In genomic region chr11:76445122-76446084, GRCh38 we compare ENCODE assay signal across 8 cellular contexts. TPM values are rescaled to one million over a fixed set of nuclear protein-coding genes. Genes with fewer than 3 reads are reported as not detected.
A peak's percentile ranks its signal among the peaks of the same experiment; 100 is the strongest.
DNase-seq lines count a peak whose midpoint lies in the region; ATAC-seq and TF ChIP-seq lines count a peak whose summit lies in the region.

No MANE protein-coding gene starts in this region.

- peaks cover 0 to 48% (median 18%) of the 10 kb centered on the region in 6 donors for H3K36me3 ChIP-seq in spleen

- no peaks in the 10 kb centered on the region for H3K27me3 Mint-ChIP-seq in central memory CD8-positive, alpha-beta T cell

- intact Hi-C loops in spleen (cut with DNase I; ENCODE audit: low total_unique reads), result no loop called here

- WGBS in spleen, 5 donors, result 0 to 1% (median 0%) methylated on average over 31 to 56 of the region's 56 CpGs

- H3K4me3 ChIP-seq in spleen, result peak overlapping the region; percentile 86 to 100 (median 98)

- no peaks in the 10 kb centered on the region for H3K27me3 ChIP-seq in spleen (replicated peaks in 1 of 7)

- peaks cover 31% of the 10 kb centered on the region for H3K36me3 Mint-ChIP-seq in central memory CD8-positive, alpha-beta T cell (ENCODE audit: insufficient read depth)

- H3K4me3 Mint-ChIP-seq in central memory CD8-positive, alpha-beta T cell, result peak overlapping the region; percentile 93

- DNase-seq in SIG-M5 treated with dmso at 0.1 percent for 504 hours (lab: John Stamatoyannopoulos, UW; ENCODE audit: unreplicated experiment) (peak; percentile 87), SIG-M5 (lab: John Stamatoyannopoulos, UW) (no peak), NCI-H2227 (lab: John Stamatoyannopoulos, UW; ENCODE audit: unreplicated experiment) (peak; percentile 86), islet precursor cell (peak; percentile 99), spleen (peak; percentile 92)
- peak in 3 of 4 experiments; percentile 17 to 46 (median 39) for DNase-seq in activated CD4-positive, CD25-positive, alpha-beta regulatory T cell (lab: John Stamatoyannopoulos, UW)
- peak; percentile 12 to 39 for DNase-seq in central memory CD8-positive, alpha-beta T cell (ENCODE audit: low spot score in 2 of 2)

- H3K4me1 ChIP-seq in spleen, result peaks cover 13 to 59% (median 27%) of the 10 kb centered on the region in 6 donors

- H3K9me3 Mint-ChIP-seq in central memory CD8-positive, alpha-beta T cell, result no peaks in the 10 kb centered on the region

- H3K4me1 Mint-ChIP-seq in central memory CD8-positive, alpha-beta T cell, result peaks cover 46% of the 10 kb centered on the region

- H3K9me3 ChIP-seq in spleen, result no peaks in the 10 kb centered on the region

- H3K27ac ChIP-seq in spleen, result peak overlapping the region; percentile 83 to 95 (median 93)

- no peak for TF ChIP-seq CTCF in spleen (IDR thresholded peaks at IDR 0.05 in 8 of 11, conservative IDR thresholded peaks at IDR 0.05 in 3 of 11)

- TF ChIP-seq POLR2A in spleen (IDR thresholded peaks at IDR 0.05), result peak in 1 of 3 donors; percentile 12

- peak; percentile 11 for ATAC-seq in HG03095 (IDR thresholded peaks at IDR 0.05; ENCODE audit: unreplicated experiment)
- ATAC-seq in central memory CD8-positive, alpha-beta T cell (replicated peaks; ENCODE audit: extremely low read depth, poor library complexity, severe bottlenecking), result peak; percentile 7

- H3K27ac Mint-ChIP-seq in central memory CD8-positive, alpha-beta T cell (ENCODE audit: low read depth), result peak overlapping the region; percentile 95

RNA-seq across cellular contexts. Expression of gene EMSY, which starts 0.6 kb away (rescaled TPM):
- total RNA-seq in spleen, result 10 to 100 TPM; 28.2 to 81.8 (median 37.4) TPM
- 1 to 10 TPM; 3.8 to 6.8 (median 4.7) TPM for polyA plus RNA-seq in spleen
